Comparison of ENCODE assay signal across 21 cellular contexts in the genomic region with DNA sequence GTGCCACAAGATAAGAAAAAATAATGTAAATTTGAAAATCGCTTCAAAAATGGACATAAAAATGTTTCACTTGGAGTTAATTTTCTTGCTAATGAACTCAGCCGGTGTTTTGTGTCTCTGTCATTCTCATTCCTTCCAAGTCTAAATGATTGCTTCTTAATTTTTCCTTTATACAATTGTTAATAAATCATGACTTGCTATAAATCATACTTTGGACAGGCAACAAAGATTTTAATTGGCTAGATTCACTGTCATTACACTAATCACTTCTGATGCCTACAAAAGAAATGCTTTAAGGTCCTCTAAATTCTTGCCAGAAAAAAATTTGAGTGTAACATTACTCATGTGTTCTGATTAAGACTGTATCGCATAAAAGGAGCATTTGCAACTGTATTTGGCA.
DNase-seq lines count a peak whose midpoint lies in the region; ATAC-seq, FAIRE-seq and TF ChIP-seq lines count a peak whose summit lies in the region.
"Had no signal": no experiment of that assay in that cellular context is flagged by ENCODE, and none has a peak within 500 bp of the region (broad histone marks: within the 10 kb centered on the region; RNA-seq: fewer than 3 reads in every experiment).

No MANE protein-coding gene starts in this region.

- H2BK12ac ChIP-seq in trophoblast cell (ENCODE audit: low read length), result no peak overlapping the region

- H3K18ac ChIP-seq in IMR-90 (ENCODE audit: low read depth, low read length) (no peak overlapping the region), trophoblast cell (ENCODE audit: low read length) (no peak overlapping the region)

- H2BK120ac ChIP-seq in IMR-90 (ENCODE audit: low read depth, low read length) (no peak overlapping the region), trophoblast cell (ENCODE audit: insufficient read depth, low read length, poor library complexity) (no peak overlapping the region)

- H3K27me3 ChIP-seq in IMR-90 (ENCODE audit: control insufficient read depth, insufficient read depth, low read length) (no peaks in the 10 kb centered on the region), trophoblast cell (ENCODE audit: insufficient read depth, low read length) (no peaks in the 10 kb centered on the region)
- H3K27me3 ChIP-seq: BLaER1 treated with 17β-estradiol and CSF1 and Interleukin-3, amounts not matched to agents 10 nM and 100 nM had no signal

- H3K4me3 ChIP-seq in A549 (no peak overlapping the region), HEK293 (ENCODE audit: low read depth, low read length) (no peak overlapping the region), IMR-90 (ENCODE audit: insufficient read depth, low read depth, low read length) (no peak overlapping the region), trophoblast cell (ENCODE audit: low read depth, low read length) (no peak overlapping the region)
- H3K4me3 ChIP-seq: BLaER1 treated with 17β-estradiol and CSF1 and Interleukin-3, amounts not matched to agents 10 nM and 100 nM had no signal

- H3K36me3 ChIP-seq in HEK293 (ENCODE audit: control insufficient read depth in 2 of 2, insufficient read depth in 1 of 2, low read length in 2 of 2) (no peaks in the 10 kb centered on the region), IMR-90 (ENCODE audit: control insufficient read depth, insufficient read depth, low read length) (no peaks in the 10 kb centered on the region), trophoblast cell (ENCODE audit: control insufficient read depth in 1 of 2, insufficient read depth in 2 of 2, low read length in 2 of 2) (no peaks in the 10 kb centered on the region)
- H3K36me3 ChIP-seq: BLaER1 treated with 17β-estradiol and CSF1 and Interleukin-3, amounts not matched to agents 10 nM and 100 nM had no signal

- TF ChIP-seq POLR2A in A549 (IDR thresholded peaks at IDR 0.05; ENCODE audit: low read length) (no peak), IMR-90 (IDR thresholded peaks at IDR 0.05; ENCODE audit: low read depth, low read length) (no peak)

- CTCF ChIA-PET in A549 (lab: Yijun Ruan, JAX), result no interaction called here
- CTCF ChIA-PET in HEK293 (lab: Yijun Ruan, JAX), result no interaction called here
- CTCF ChIA-PET in IMR-90 (lab: Yijun Ruan, JAX), result interaction anchor here (0.7 kb wide), 1 partner anchor 21 kb away, joined by 3 read pairs; no protein-coding TSS in a partner anchor

- DNase-seq in A549 (ENCODE audit: low read depth in 1 of 2, low spot score in 1 of 2) (no peak), IMR-90 (no peak), amygdala (lab: John Stamatoyannopoulos, UW) (no peak), trophoblast cell (no peak), medulla oblongata (ENCODE audit: extremely low spot score) (no peak)
- DNase-seq: 8988T; AML-193; Caco-2; Calu3; CD4-positive, alpha-beta T cell; CD8-positive, alpha-beta T cell; DMS79 treated with DMSO at 0.1 percent for 48 hours; GF-D8 had no signal

- H2AFZ ChIP-seq in IMR-90 (replicated peaks; ENCODE audit: low read length, poor library complexity) (no peak overlapping the region), trophoblast cell (ENCODE audit: insufficient read depth, low read length, poor library complexity) (no peak overlapping the region)

- H2AK9ac ChIP-seq in IMR-90 (replicated peaks; ENCODE audit: low read depth, low read length, poor library complexity), result no peak overlapping the region

- WGBS in A549 (ENCODE audit: missing lambda C conversion rate), result 49% methylated on average over 3 of the region's 3 CpGs
- WGBS in IMR-90 (ENCODE audit: extremely low coverage in 2 of 2, insufficient read length in 1 of 2), 2 experiments, result no CpG with 5 or more reads among the region's 3 CpGs
- no CpG with 5 or more reads among the region's 3 CpGs for WGBS in trophoblast cell (ENCODE audit: extremely low coverage, insufficient coverage, insufficient read length)

- H4K91ac ChIP-seq in IMR-90 (ENCODE audit: insufficient read depth, low read depth, low read length) (no peak overlapping the region), trophoblast cell (ENCODE audit: low read depth, low read length) (no peak overlapping the region)

- POLR2A ChIA-PET in A549 (lab: Yijun Ruan, JAX) (no interaction called here), HEK293 (lab: Yijun Ruan, JAX) (no interaction called here), IMR-90 (lab: Charles Lee; ENCODE audit: unreplicated experiment) (no interaction called here)

- no peak overlapping the region for H2BK5ac ChIP-seq in IMR-90 (ENCODE audit: low read depth, low read length, poor library complexity, severe bottlenecking)
- no peak overlapping the region for H2BK5ac ChIP-seq in trophoblast cell (ENCODE audit: low read depth, low read length, poor library complexity)

- TF ChIP-seq EP300 in A549 (IDR thresholded peaks at IDR 0.05), result no peak

- no peak for FAIRE-seq in A549 (lab: Jason Lieb, UNC)
- FAIRE-seq: A204.1, D721Med, G401.6, GM12891, GM19239 had no signal

- dilution Hi-C loops in IMR-90 (cut with HindIII; ENCODE audit: low sequenced_read_pairs, unreplicated experiment), result no loop called here

- no peak overlapping the region for H4K8ac ChIP-seq in IMR-90 (ENCODE audit: low read depth in 2 of 2, low read length in 2 of 2)
- H4K8ac ChIP-seq in trophoblast cell (ENCODE audit: low read depth, low read length), result no peak overlapping the region

- H4K12ac ChIP-seq in trophoblast cell (ENCODE audit: low read depth, low read length), result no peak overlapping the region

- H4K20me1 ChIP-seq in IMR-90 (ENCODE audit: insufficient read depth, low read length), result no peaks in the 10 kb centered on the region
- H4K20me1 ChIP-seq: BLaER1 treated with 17β-estradiol and CSF1 and Interleukin-3, amounts not matched to agents 10 nM and 100 nM had no signal

- H3K9me3 ChIP-seq in A549 (no peaks in the 10 kb centered on the region), HEK293 (ENCODE audit: control insufficient read depth, insufficient read depth, low read depth, low read length) (no peaks in the 10 kb centered on the region), IMR-90 (ENCODE audit: control insufficient read depth, insufficient read depth, low read length) (no peaks in the 10 kb centered on the region), trophoblast cell (ENCODE audit: insufficient read depth, low read depth, low read length) (no peaks in the 10 kb centered on the region)
- H3K9me3 ChIP-seq: BLaER1 treated with 17β-estradiol and CSF1 and Interleukin-3, amounts not matched to agents 10 nM and 100 nM; Caco-2 had no signal

- H3K27ac ChIP-seq in A549 (no peak overlapping the region), HEK293 (ENCODE audit: extremely low read depth, low read depth, low read length) (no peak overlapping the region), IMR-90 (ENCODE audit: insufficient read depth, low read length) (no peak overlapping the region), trophoblast cell (ENCODE audit: low read depth, low read length) (no peak overlapping the region)
- H3K27ac ChIP-seq: BLaER1 treated with 17β-estradiol and CSF1 and Interleukin-3, amounts not matched to agents 10 nM and 100 nM; C4-2B had no signal

- H3K14ac ChIP-seq in IMR-90 (replicated peaks; ENCODE audit: low read depth, low read length), result no peak overlapping the region
- no peak overlapping the region for H3K14ac ChIP-seq in trophoblast cell (ENCODE audit: low read length)

- TF ChIP-seq RAD21 in A549 (conservative IDR thresholded peaks at IDR 0.05 in 1 of 2, IDR thresholded peaks at IDR 0.05 in 1 of 2) (no peak), IMR-90 (IDR thresholded peaks at IDR 0.05; ENCODE audit: low read length) (no peak)

- no peak overlapping the region for H2BK15ac ChIP-seq in IMR-90 (ENCODE audit: low read depth, low read length)

- H4K5ac ChIP-seq in IMR-90 (ENCODE audit: low read depth, low read length), result no peak overlapping the region

- H3K9ac ChIP-seq in IMR-90 (ENCODE audit: low read depth, low read length), result no peak overlapping the region
- no peak overlapping the region for H3K9ac ChIP-seq in trophoblast cell (ENCODE audit: low read length)
- H3K9ac ChIP-seq: BLaER1 treated with 17β-estradiol and CSF1 and Interleukin-3, amounts not matched to agents 10 nM and 100 nM had no signal

- no TSS peak for BruUV-seq in IMR-90 (replicated peaks; lab: Mats Ljungman, UMichigan)

- no peak for TF ChIP-seq CTCF in A549 (IDR thresholded peaks at IDR 0.05)
- TF ChIP-seq CTCF in HEK293 (tag by site-specific recombination; IDR thresholded peaks at IDR 0.05), result no peak
- no peak for TF ChIP-seq CTCF in IMR-90 (conservative IDR thresholded peaks at IDR 0.05; ENCODE audit: low read depth, low read length)

- H3K9me1 ChIP-seq in IMR-90 (ENCODE audit: insufficient read depth, low read length), result no peaks in the 10 kb centered on the region

- intact Hi-C loops in IMR-90 (cut with micrococcal nuclease), result no loop called here

- in situ Hi-C loops in IMR-90 (cut with MboI; ENCODE audit: low sequenced_read_pairs), result no loop called here

- H2AK5ac ChIP-seq in IMR-90 (ENCODE audit: low read depth, low read length) (no peak overlapping the region), trophoblast cell (ENCODE audit: low read length) (no peak overlapping the region)

- H2BK20ac ChIP-seq in IMR-90 (ENCODE audit: low read depth, low read length), result no peak overlapping the region

- no peak overlapping the region for H3K56ac ChIP-seq in IMR-90 (ENCODE audit: extremely low read depth, insufficient read depth, low read length)

- ATAC-seq in A549 (no peak), IMR-90 (ENCODE audit: low read depth) (no peak)
- ATAC-seq: CD8-positive, alpha-beta T cell had no signal

- no peak overlapping the region for H3K4ac ChIP-seq in IMR-90 (ENCODE audit: low read depth, low read length)
- H3K4ac ChIP-seq in trophoblast cell (ENCODE audit: low read depth, low read length), result no peak overlapping the region

- H3K79me1 ChIP-seq in IMR-90 (ENCODE audit: low read depth in 1 of 2, low read length in 2 of 2), result no peaks in the 10 kb centered on the region
- H3K79me1 ChIP-seq in trophoblast cell (ENCODE audit: low read length), result no peaks in the 10 kb centered on the region

- no peak overlapping the region for H3K4me2 ChIP-seq in A549
- H3K4me2 ChIP-seq in IMR-90 (ENCODE audit: low read depth, low read length), result no peak overlapping the region
- H3K4me2 ChIP-seq in trophoblast cell (ENCODE audit: low read length), result no peak overlapping the region
- H3K4me2 ChIP-seq: BLaER1 treated with 17β-estradiol and CSF1 and Interleukin-3, amounts not matched to agents 10 nM and 100 nM had no signal

- H3K4me1 ChIP-seq in A549 (no peaks in the 10 kb centered on the region), HEK293 (ENCODE audit: control insufficient read depth, insufficient read depth, low read length) (peaks cover 2% of the 10 kb centered on the region; the same call in 1 of the 2 replicates), IMR-90 (ENCODE audit: control insufficient read depth, insufficient read depth, low read length) (no peaks in the 10 kb centered on the region), trophoblast cell (ENCODE audit: control insufficient read depth in 1 of 2, insufficient read depth in 2 of 2, low read length in 2 of 2) (no peaks in the 10 kb centered on the region)
- H3K4me1 ChIP-seq: Caco-2 had no signal

- H3K79me2 ChIP-seq in trophoblast cell (ENCODE audit: control insufficient read depth, insufficient read depth, low read length, poor library complexity), result no peaks in the 10 kb centered on the region

- H3K23ac ChIP-seq in IMR-90 (ENCODE audit: low read depth, low read length) (no peak overlapping the region), trophoblast cell (ENCODE audit: low read length) (no peak overlapping the region)
